ENCODE assay signal across 20 cellular contexts in genomic region chr3:87798567-87798947, GRCh38. TPM values are rescaled to one million over a fixed set of nuclear protein-coding genes. Genes with fewer than 3 reads are reported as not detected.
DNase-seq lines count a peak whose midpoint lies in the region; ATAC-seq and TF ChIP-seq lines count a peak whose summit lies in the region.
"Had no signal": no experiment of that assay in that cellular context is flagged by ENCODE, and none has a peak within 500 bp of the region (broad histone marks: within the 10 kb centered on the region; RNA-seq: fewer than 3 reads in every experiment).

No MANE protein-coding gene starts in this region.

- H4K20me1 ChIP-seq in mammary epithelial cell (ENCODE audit: insufficient read depth, low read length), result no peaks in the 10 kb centered on the region

- CTCF ChIA-PET in mammary epithelial cell (lab: Charles Lee; ENCODE audit: low non-redundant PET), result no interaction called here

- no peaks in the 10 kb centered on the region for H3K79me2 ChIP-seq in mammary epithelial cell (ENCODE audit: insufficient read depth, low read length)

- no peaks in the 10 kb centered on the region for H3K36me3 ChIP-seq in mammary epithelial cell (ENCODE audit: insufficient read depth, low read length)
- no peaks in the 10 kb centered on the region for H3K36me3 ChIP-seq in breast epithelium
- H3K36me3 ChIP-seq: BLaER1 had no signal

- no peaks in the 10 kb centered on the region for H3K4me1 ChIP-seq in mammary epithelial cell (ENCODE audit: insufficient read depth, low read length)
- no peaks in the 10 kb centered on the region for H3K4me1 ChIP-seq in breast epithelium

- BruUV-seq in mammary epithelial cell (replicated peaks; lab: Mats Ljungman, UMichigan), result no TSS peak

- H3K27me3 ChIP-seq in mammary epithelial cell (ENCODE audit: insufficient read depth, low read length) (peaks cover 13% of the 10 kb centered on the region), breast epithelium (no peaks in the 10 kb centered on the region)

- H3K4me2 ChIP-seq in mammary epithelial cell (ENCODE audit: insufficient read depth, low read depth, low read length), result no peak overlapping the region
- H3K4me2 ChIP-seq: BLaER1 had no signal

- WGBS in mammary epithelial cell (ENCODE audit: low coverage, missing lambda C conversion rate), result 2% methylated on average over 4 of the region's 4 CpGs

- no peak overlapping the region for H3K27ac ChIP-seq in mammary epithelial cell (ENCODE audit: insufficient read depth, low read depth, low read length)
- H3K27ac ChIP-seq in breast epithelium, result no peak overlapping the region
- H3K27ac ChIP-seq: 22Rv1, BLaER1 had no signal

- no peaks in the 10 kb centered on the region for H3K9me3 ChIP-seq in mammary epithelial cell (replicated peaks; ENCODE audit: insufficient read depth, low read length)
- no peaks in the 10 kb centered on the region for H3K9me3 ChIP-seq in breast epithelium
- H3K9me3 ChIP-seq: BLaER1 had no signal

- H2AFZ ChIP-seq in mammary epithelial cell (ENCODE audit: low read depth, low read length), result no peak overlapping the region

- DNase-seq in mammary epithelial cell, result peak; percentile 1
- DNase-seq in breast epithelium (ENCODE audit: low spot score in 2 of 2), result no peak
- peak; percentile 9 for DNase-seq in RKO (ENCODE audit: low spot score)
- DNase-seq in fibroblast of villous mesenchyme (ENCODE audit: low read depth), result peak; percentile 20
- DNase-seq in stimulated activated CD4-positive, alpha-beta T cell treated with anti-CD3 and anti-CD28 coated beads, Interleukin-4, amount 100 ng/mL, for 4 hours, result no peak
- no peak for DNase-seq in cerebellar cortex (ENCODE audit: low spot score)
- DNase-seq in Right ventricle myocardium inferior (ENCODE audit: missing footprints), result no peak
- DNase-seq: CD8-positive, alpha-beta T cell; DND-41; GF-D8; IMR-90; Kasumi-1; MM.1S; NCI-H1105 treated with DMSO at 0.1 percent for 48 hours; NCI-H187 treated with DMSO at 0.1 percent for 48 hours; NCI-H446 treated with DMSO at 0.1 percent for 48 hours had no signal

- TF ChIP-seq CTCF in mammary epithelial cell (conservative IDR thresholded peaks at IDR 0.05 in 1 of 2, IDR thresholded peaks at IDR 0.05 in 1 of 2; ENCODE audit: extremely low read depth in 1 of 2, insufficient read depth in 1 of 2, low read depth in 1 of 2, low read length in 2 of 2), result no peak
- no peak for TF ChIP-seq CTCF in breast epithelium (IDR thresholded peaks at IDR 0.05)
- no peak for TF ChIP-seq CTCF in fibroblast of villous mesenchyme (IDR thresholded peaks at IDR 0.05; ENCODE audit: insufficient read depth, low read depth, low read length)

- no peak overlapping the region for H3K9ac ChIP-seq in mammary epithelial cell (ENCODE audit: insufficient read depth, low read length)
- H3K9ac ChIP-seq: BLaER1 had no signal

- TF ChIP-seq POLR2A in breast epithelium (IDR thresholded peaks at IDR 0.05), result no peak

- dilution Hi-C loops in mammary epithelial cell (cut with HindIII; ENCODE audit: low sequenced_read_pairs), result no loop called here

- intact Hi-C loops in mammary epithelial cell (cut with micrococcal nuclease), result no loop called here
- intact Hi-C loops in breast epithelium (cut with DNase I; ENCODE audit: low total_unique reads), result no loop called here
- intact Hi-C loops in Right ventricle myocardium inferior (cut with DNase I), result no loop called here

- ATAC-seq in GM21528 (IDR thresholded peaks at IDR 0.05; ENCODE audit: low FRiP score, unreplicated experiment) (no peak), Right ventricle myocardium inferior (no peak)
- ATAC-seq: CD8-positive, alpha-beta T cell had no signal

- in situ Hi-C loops in mammary epithelial cell (cut with MboI; ENCODE audit: low sequenced_read_pairs in 2 of 2), result no loop called here

- H3K4me3 ChIP-seq in mammary epithelial cell (replicated peaks in 1 of 3; ENCODE audit: insufficient read depth in 1 of 3, low read depth in 2 of 3, low read length in 3 of 3), result no peak overlapping the region
- no peak overlapping the region for H3K4me3 ChIP-seq in breast epithelium
- H3K4me3 ChIP-seq in fibroblast of villous mesenchyme (ENCODE audit: low read depth, low read length), result no peak overlapping the region
- H3K4me3 ChIP-seq: BLaER1 had no signal

RNA-seq across cellular contexts. Expression of gene HTR1F, which starts 6.1 kb away (rescaled TPM):
- total RNA-seq in mammary epithelial cell, result not detected
- polyA plus RNA-seq in mammary epithelial cell, result not detected
- not detected for polyA minus RNA-seq in mammary epithelial cell
- 1 to 10 TPM; 1.4 to 2.9 (median 2.2) TPM for total RNA-seq in breast epithelium
- under 0.01 TPM in 2 replicates for total RNA-seq in fibroblast of villous mesenchyme
- 0.16 TPM for total RNA-seq in Right ventricle myocardium inferior
- total RNA-seq: CD8-positive, alpha-beta T cell; HT-29; IMR-90 had no signal
- polyA plus RNA-seq: IMR-90 had no signal

Comparison
In these comparisons a context has a peak if more than half of its experiments do, and no peak if none do; other contexts are left out.
1. DNase-seq: peak in mammary epithelial cell (single experiment), RKO (single experiment) and fibroblast of villous mesenchyme (single experiment); none in breast epithelium (0 of 2), stimulated activated CD4-positive, alpha-beta T cell treated with anti-CD3 and anti-CD28 coated beads, Interleukin-4, amount 100 ng/mL, for 4 hours (0 of 2), cerebellar cortex (single experiment) and Right ventricle myocardium inferior (single experiment).